Comparison of ENCODE assay signal across 8 cellular contexts in the genomic region with DNA sequence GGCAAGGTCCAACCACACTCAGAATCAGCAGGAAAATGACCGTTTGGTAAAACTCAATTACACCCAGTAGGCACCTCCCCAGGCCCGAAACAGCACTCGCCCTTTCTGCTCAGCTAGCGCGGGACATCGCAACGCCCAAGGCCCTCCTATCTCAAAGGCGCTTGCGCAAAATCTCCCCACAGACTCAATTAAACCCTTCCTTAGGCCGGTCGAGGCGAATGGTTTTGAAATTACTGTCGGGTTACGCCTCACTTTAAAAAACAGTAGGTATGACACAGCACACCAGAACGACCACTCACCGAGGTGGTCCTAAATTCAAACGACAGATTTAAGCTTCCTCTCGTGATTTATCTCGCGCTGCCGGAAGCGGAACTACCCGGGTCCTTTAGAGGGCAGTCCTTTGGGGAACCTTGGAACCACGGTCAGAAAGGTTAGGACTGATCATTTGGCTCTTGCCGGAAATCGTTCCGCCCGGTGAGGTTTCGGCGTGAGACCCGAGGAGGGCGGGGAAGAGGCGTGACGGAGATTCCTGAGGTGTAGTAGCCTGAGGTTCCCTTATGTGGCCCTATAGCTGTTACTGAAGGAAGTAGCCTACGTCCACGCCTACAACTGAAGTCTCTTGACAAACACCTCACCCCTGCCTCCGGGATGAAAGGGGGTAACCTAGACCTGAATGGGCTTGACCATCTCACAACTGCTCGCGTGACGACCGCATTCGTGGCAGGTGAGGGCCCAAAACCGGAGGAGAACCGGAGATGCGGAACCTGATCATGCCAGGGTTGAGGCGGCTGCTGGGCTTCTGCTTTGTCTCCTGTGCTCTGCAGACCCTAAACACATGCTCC. TPM values are rescaled to one million over a fixed set of nuclear protein-coding genes. Genes with fewer than 3 reads are reported as not detected.
DNase-seq lines count a peak whose midpoint lies in the region; ATAC-seq and TF ChIP-seq lines count a peak whose summit lies in the region.

GIN1 (minus strand) TSS at position 374 of the 842 bp plus-strand sequence. CDS start 11,431 bp downstream, outside the sequence.
PPIP5K2 (plus strand) TSS at position 537 of the 842 bp plus-strand sequence. CDS start 9,289 bp downstream, outside the sequence.

- in situ Hi-C loops in GM13976 (cut with MboI; ENCODE audit: low sequenced_read_pairs, unreplicated experiment) = loop anchor here (25.0 kb wide), 1 partner anchor 333 kb away; no protein-coding TSS in a partner anchor

- TF ChIP-seq CTCF in GM13976 (IDR thresholded peaks at IDR 0.05; ENCODE audit: borderline replicate concordance, control extremely low read depth, extremely low read depth, insufficient read depth, missing control alignments) = no peak

- intact Hi-C loops in T-helper 1 cell treated with Interleukin-12 subunit alpha and Interleukin-12 subunit beta and Interleukin-4 antibody, amounts not matched to agents 30 ng/mL and 1 ng/mL, for 36 hours (cut with micrococcal nuclease) = loop anchor here (1.0 to 5.0 kb wide), 10 partner anchors 9 to 823 kb away; partner anchors contain the start of genes MACIR, PAM and SLCO4C1
- intact Hi-C loops in left cardiac atrium (cut with DNase I) (no loop called here), posterior vena cava (cut with DNase I) (no loop called here)

- peak; percentile 78 for DNase-seq in GM13976 (ENCODE audit: low spot score)
- peak; percentile 84 for DNase-seq in NCI-H146 treated with DMSO at 0.1 percent for 48 hours (lab: John Stamatoyannopoulos, UW; ENCODE audit: unreplicated experiment)
- DNase-seq in amniotic stem cell (lab: John Stamatoyannopoulos, UW) = peak; percentile 95
- DNase-seq in left cardiac atrium = peak; percentile 94
- peak; percentile 98 for DNase-seq in posterior vena cava (ENCODE audit: low spot score)
- DNase-seq in ureter (ENCODE audit: low spot score) = peak; percentile 98

- peak; percentile 90 for ATAC-seq in HG02870 (IDR thresholded peaks at IDR 0.05; ENCODE audit: unreplicated experiment)
- peak; percentile 99 for ATAC-seq in left cardiac atrium

RNA-seq across cellular contexts. Expression of gene GIN1, which starts in this region (rescaled TPM):
- total RNA-seq in T-helper 1 cell treated with Interleukin-12 subunit alpha and Interleukin-12 subunit beta and Interleukin-4 antibody, amounts not matched to agents 30 ng/mL and 1 ng/mL, for 36 hours = 7.1 and 14.8 TPM in 2 replicates
- total RNA-seq in left cardiac atrium (10 to 100 TPM in 1 of 2 donors, 1 to 10 TPM in 1; 9.5 to 11.4 TPM), posterior vena cava (1 to 10 TPM; 8.6 to 9.0 TPM), ureter (11.9 TPM)

RNA-seq across cellular contexts. Expression of gene PPIP5K2, which starts in this region (rescaled TPM):
- total RNA-seq in T-helper 1 cell treated with Interleukin-12 subunit alpha and Interleukin-12 subunit beta and Interleukin-4 antibody, amounts not matched to agents 30 ng/mL and 1 ng/mL, for 36 hours = 68.0 and 68.4 TPM in 2 replicates
- total RNA-seq in left cardiac atrium = 10 to 100 TPM; 27.1 to 35.5 TPM
- 10 to 100 TPM; 57.9 to 63.9 TPM for total RNA-seq in posterior vena cava
- 85.0 TPM for total RNA-seq in ureter

Comparison
In these comparisons a context has a peak if more than half of its experiments do, and no peak if none do; other contexts are left out.
1. Peak in every context shown above with its lines: DNase-seq and ATAC-seq.